In the genomic region with DNA sequence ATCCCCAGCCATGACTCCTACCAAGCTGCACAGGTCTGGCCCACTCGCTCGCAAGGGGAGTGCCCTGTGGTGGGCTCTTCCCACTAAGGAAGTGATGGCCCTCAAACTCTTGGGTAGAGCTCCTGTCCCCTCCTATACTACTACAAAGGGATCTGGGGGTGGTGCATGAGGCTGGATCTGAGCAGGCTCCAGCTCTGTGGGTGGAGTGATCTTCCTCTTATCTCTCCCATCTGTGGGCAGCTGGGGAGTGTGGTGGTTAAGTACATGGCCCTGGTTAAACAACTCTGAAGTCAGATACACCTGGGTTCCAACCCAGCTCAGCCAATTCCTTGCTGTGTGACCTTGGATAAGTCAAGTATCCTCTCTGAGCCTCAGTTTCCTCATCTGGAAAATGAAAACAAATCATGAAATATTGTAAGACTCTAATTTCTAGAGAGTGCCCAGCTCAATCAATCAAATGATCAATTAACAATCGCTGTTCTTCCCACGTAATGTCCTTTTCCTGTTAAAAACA, we compare ENCODE assay signal across 13 cellular contexts. TPM values are rescaled to one million over a fixed set of nuclear protein-coding genes. Genes with fewer than 3 reads are reported as not detected.
DNase-seq lines count a peak whose midpoint lies in the region; ATAC-seq and TF ChIP-seq lines count a peak whose summit lies in the region.
"Had no signal": no experiment of that assay in that cellular context is flagged by ENCODE, and none has a peak within 500 bp of the region (broad histone marks: within the 10 kb centered on the region; RNA-seq: fewer than 3 reads in every experiment).

No MANE protein-coding gene starts in this region.

- H3K36me3 Mint-ChIP-seq in CD4-positive, CD25-positive, alpha-beta regulatory T cell = no peaks in the 10 kb centered on the region
- peaks cover 3% of the 10 kb centered on the region for H3K36me3 Mint-ChIP-seq in T-helper 2 cell treated with Interferon-gamma antibody and Interleukin-4, amounts not matched to agents 5 μg/mL and 100 μg/mL, for 36 hours (ENCODE audit: low read depth)
- H3K36me3 Mint-ChIP-seq in central memory CD8-positive, alpha-beta T cell (ENCODE audit: insufficient read depth) = no peaks in the 10 kb centered on the region

- H3K9me3 Mint-ChIP-seq in CD4-positive, CD25-positive, alpha-beta regulatory T cell = no peaks in the 10 kb centered on the region
- no peaks in the 10 kb centered on the region for H3K9me3 Mint-ChIP-seq in T-helper 2 cell treated with Interferon-gamma antibody and Interleukin-4, amounts not matched to agents 5 μg/mL and 100 μg/mL, for 36 hours
- H3K9me3 Mint-ChIP-seq in central memory CD8-positive, alpha-beta T cell = no peaks in the 10 kb centered on the region
- H3K9me3 Mint-ChIP-seq: CD14-positive monocyte had no signal

- POLR2A ChIA-PET in HEK293 (lab: Yijun Ruan, JAX) = interaction anchor here (0.7 to 4.1 kb wide), 3 partner anchors 11 to 36 kb away, joined by 3 to 31 read pairs (median 3); a partner anchor contains a TSS
- POLR2A ChIA-PET in OCI-LY7 (lab: Charles Lee) = interaction anchor here (1.1 to 2.3 kb wide), 3 partner anchors 16 to 28 kb away, joined by 3 to 6 read pairs (median 4); a partner anchor contains a TSS

- BruUV-seq in OCI-LY7 (replicated peaks; lab: Mats Ljungman, UMichigan) = no TSS peak

- intact Hi-C loops in OCI-LY7 (cut with micrococcal nuclease; ENCODE audit: unreplicated experiment) = no loop called here

- H4K20me1 ChIP-seq in OCI-LY7 (ENCODE audit: insufficient read depth, low read length) = no peaks in the 10 kb centered on the region

- CTCF ChIA-PET in HEK293 (lab: Yijun Ruan, JAX) (interaction anchor here (0.8 to 1.5 kb wide), 3 partner anchors 16 to 395 kb away, joined by 3 read pairs; no protein-coding TSS in a partner anchor), OCI-LY7 (lab: Charles Lee; ENCODE audit: unreplicated experiment) (no interaction called here)

- no peaks in the 10 kb centered on the region for H3K9me3 ChIP-seq in CD4-positive, CD25-positive, alpha-beta regulatory T cell (ENCODE audit: control insufficient read depth in 2 of 2, low read length in 2 of 2)
- no peaks in the 10 kb centered on the region for H3K9me3 ChIP-seq in HEK293 (ENCODE audit: control insufficient read depth, insufficient read depth, low read depth, low read length)
- no peaks in the 10 kb centered on the region for H3K9me3 ChIP-seq in OCI-LY7 (ENCODE audit: low read length)

- H3K4me3 ChIP-seq in CD4-positive, CD25-positive, alpha-beta regulatory T cell (ENCODE audit: low read depth, low read length) = peak overlapping the region; percentile 18
- H3K4me3 ChIP-seq in HEK293 (ENCODE audit: low read depth, low read length) (no peak overlapping the region), OCI-LY7 (ENCODE audit: low read depth, low read length, poor library complexity, severe bottlenecking) (no peak overlapping the region)

- ATAC-seq in CD4-positive, CD25-positive, alpha-beta regulatory T cell (ENCODE audit: low read depth in 2 of 2) = no peak
- peak; percentile 43 for ATAC-seq in central memory CD8-positive, alpha-beta T cell (replicated peaks; ENCODE audit: extremely low read depth, poor library complexity, severe bottlenecking)
- ATAC-seq: activated CD4-positive, CD25-positive, alpha-beta regulatory T cell treated with anti-CD3 and anti-CD28 coated beads, Interleukin-2, amount 50 U/mL, for 24 hours had no signal

- H2AFZ ChIP-seq in OCI-LY7 (ENCODE audit: low read length) = no peak overlapping the region

- H3K27ac ChIP-seq in CD4-positive, CD25-positive, alpha-beta regulatory T cell (ENCODE audit: insufficient read depth, low read length, poor library complexity, severe bottlenecking) = peak overlapping the region; percentile 5
- H3K27ac ChIP-seq in HEK293 (ENCODE audit: extremely low read depth, low read depth, low read length) (no peak overlapping the region), OCI-LY7 (ENCODE audit: low read depth, low read length, poor library complexity, severe bottlenecking) (no peak overlapping the region)

- H3K9me2 ChIP-seq in OCI-LY7 (ENCODE audit: insufficient read depth, low read length) = no peaks in the 10 kb centered on the region

- no peaks in the 10 kb centered on the region for H3K27me3 Mint-ChIP-seq in CD4-positive, CD25-positive, alpha-beta regulatory T cell
- H3K27me3 Mint-ChIP-seq in T-helper 2 cell treated with Interferon-gamma antibody and Interleukin-4, amounts not matched to agents 5 μg/mL and 100 μg/mL, for 36 hours (ENCODE audit: low read depth) = no peaks in the 10 kb centered on the region
- no peaks in the 10 kb centered on the region for H3K27me3 Mint-ChIP-seq in central memory CD8-positive, alpha-beta T cell

- H3K36me3 ChIP-seq in CD4-positive, CD25-positive, alpha-beta regulatory T cell (ENCODE audit: control insufficient read depth, insufficient read depth, low read length) = no peaks in the 10 kb centered on the region
- no peaks in the 10 kb centered on the region for H3K36me3 ChIP-seq in HEK293 (ENCODE audit: control insufficient read depth in 2 of 2, insufficient read depth in 1 of 2, low read length in 2 of 2)
- H3K36me3 ChIP-seq in OCI-LY7 (ENCODE audit: insufficient read depth, low read length) = no peaks in the 10 kb centered on the region

- no peaks in the 10 kb centered on the region for H3K27me3 ChIP-seq in CD4-positive, CD25-positive, alpha-beta regulatory T cell (ENCODE audit: control insufficient read depth, insufficient read depth, low read length)

- TF ChIP-seq CTCF in HEK293 (tag by site-specific recombination; IDR thresholded peaks at IDR 0.05) (no peak), OCI-LY7 (conservative IDR thresholded peaks at IDR 0.05; ENCODE audit: low read length) (no peak)

- H3K4me1 ChIP-seq in CD4-positive, CD25-positive, alpha-beta regulatory T cell (ENCODE audit: control insufficient read depth, insufficient read depth, low read length, poor library complexity, severe bottlenecking) = peaks cover 34% of the 10 kb centered on the region
- no peaks in the 10 kb centered on the region for H3K4me1 ChIP-seq in HEK293 (ENCODE audit: control insufficient read depth, insufficient read depth, low read length)
- peaks cover 10% of the 10 kb centered on the region for H3K4me1 ChIP-seq in OCI-LY7 (ENCODE audit: insufficient read depth, low read length, poor library complexity, severe bottlenecking)

- peaks cover 11 to 65% (median 38%) of the 10 kb centered on the region in 4 donors for H3K4me1 Mint-ChIP-seq in CD4-positive, CD25-positive, alpha-beta regulatory T cell
- H3K4me1 Mint-ChIP-seq in T-helper 2 cell treated with Interferon-gamma antibody and Interleukin-4, amounts not matched to agents 5 μg/mL and 100 μg/mL, for 36 hours (ENCODE audit: low read depth) = peaks cover 58% of the 10 kb centered on the region
- H3K4me1 Mint-ChIP-seq in central memory CD8-positive, alpha-beta T cell = peaks cover 57% of the 10 kb centered on the region

- peak overlapping the region in 2 of 4 donors; percentile 37 to 61 for H3K4me3 Mint-ChIP-seq in CD4-positive, CD25-positive, alpha-beta regulatory T cell
- H3K4me3 Mint-ChIP-seq in T-helper 2 cell treated with Interferon-gamma antibody and Interleukin-4, amounts not matched to agents 5 μg/mL and 100 μg/mL, for 36 hours = peak overlapping the region; percentile 69
- no peak overlapping the region for H3K4me3 Mint-ChIP-seq in central memory CD8-positive, alpha-beta T cell
- H3K4me3 Mint-ChIP-seq: CD14-positive monocyte, H9 had no signal

- peak overlapping the region in 2 of 3 donors; percentile 76 to 82 for H3K27ac Mint-ChIP-seq in CD4-positive, CD25-positive, alpha-beta regulatory T cell
- peak overlapping the region; percentile 56 for H3K27ac Mint-ChIP-seq in T-helper 2 cell treated with Interferon-gamma antibody and Interleukin-4, amounts not matched to agents 5 μg/mL and 100 μg/mL, for 36 hours
- H3K27ac Mint-ChIP-seq in central memory CD8-positive, alpha-beta T cell (ENCODE audit: low read depth) = no peak overlapping the region
- H3K27ac Mint-ChIP-seq: H9 had no signal

- no peak overlapping the region for H3K4me2 ChIP-seq in OCI-LY7 (ENCODE audit: low read length)

- DNase-seq in CD4-positive, CD25-positive, alpha-beta regulatory T cell = peak in 1 of 3 donors; percentile 56
- peak; percentile 72 for DNase-seq in T-helper 2 cell treated with Interferon-gamma antibody and Interleukin-4, amounts not matched to agents 5 μg/mL and 100 μg/mL, for 36 hours (ENCODE audit: low spot score)
- DNase-seq in central memory CD8-positive, alpha-beta T cell (ENCODE audit: low spot score in 2 of 2) = no peak
- DNase-seq in Ammon's horn (ENCODE audit: low spot score) = no peak
- DNase-seq in OCI-LY7 (ENCODE audit: low spot score) = no peak
- no peak for DNase-seq in HPDE6-E6E7 (ENCODE audit: extremely low spot score)
- DNase-seq in GDM1 (lab: John Stamatoyannopoulos, UW) = no peak
- DNase-seq: H9, nucleus accumbens, SHP77 had no signal

- H3K79me2 ChIP-seq in OCI-LY7 (ENCODE audit: insufficient read depth, low read depth, low read length) = no peaks in the 10 kb centered on the region

TF ChIP-seq in HEK293, 187 proteins besides CTCF, POLR2A, EP300 and RAD21 (continues in another document):
- TF ChIP-seq YY2 (tag by site-specific recombination; IDR thresholded peaks at IDR 0.05) = no peak
- TF ChIP-seq ZNF391 (tag by site-specific recombination; IDR thresholded peaks at IDR 0.05; ENCODE audit: borderline replicate concordance, low read depth) = no peak

RNA-seq across cellular contexts. Expression of a gene that starts 17.4 kb away (rescaled TPM):
- total RNA-seq in CD4-positive, CD25-positive, alpha-beta regulatory T cell = 403 TPM
- 100 to 1,000 TPM in 1 of 4 donors, 10 to 100 TPM in 3; 62.1 to 123 (median 76.6) TPM for polyA plus RNA-seq in CD4-positive, CD25-positive, alpha-beta regulatory T cell
- total RNA-seq in OCI-LY7 (2014; rRNA removed; shearing (Covaris generic)) = 102 and 105 TPM in 2 replicates
- 32.8 and 91.8 TPM in 2 replicates for total RNA-seq in OCI-LY7 (2022)
